ENCODE assay signal across 9 cellular contexts in the genomic region with DNA sequence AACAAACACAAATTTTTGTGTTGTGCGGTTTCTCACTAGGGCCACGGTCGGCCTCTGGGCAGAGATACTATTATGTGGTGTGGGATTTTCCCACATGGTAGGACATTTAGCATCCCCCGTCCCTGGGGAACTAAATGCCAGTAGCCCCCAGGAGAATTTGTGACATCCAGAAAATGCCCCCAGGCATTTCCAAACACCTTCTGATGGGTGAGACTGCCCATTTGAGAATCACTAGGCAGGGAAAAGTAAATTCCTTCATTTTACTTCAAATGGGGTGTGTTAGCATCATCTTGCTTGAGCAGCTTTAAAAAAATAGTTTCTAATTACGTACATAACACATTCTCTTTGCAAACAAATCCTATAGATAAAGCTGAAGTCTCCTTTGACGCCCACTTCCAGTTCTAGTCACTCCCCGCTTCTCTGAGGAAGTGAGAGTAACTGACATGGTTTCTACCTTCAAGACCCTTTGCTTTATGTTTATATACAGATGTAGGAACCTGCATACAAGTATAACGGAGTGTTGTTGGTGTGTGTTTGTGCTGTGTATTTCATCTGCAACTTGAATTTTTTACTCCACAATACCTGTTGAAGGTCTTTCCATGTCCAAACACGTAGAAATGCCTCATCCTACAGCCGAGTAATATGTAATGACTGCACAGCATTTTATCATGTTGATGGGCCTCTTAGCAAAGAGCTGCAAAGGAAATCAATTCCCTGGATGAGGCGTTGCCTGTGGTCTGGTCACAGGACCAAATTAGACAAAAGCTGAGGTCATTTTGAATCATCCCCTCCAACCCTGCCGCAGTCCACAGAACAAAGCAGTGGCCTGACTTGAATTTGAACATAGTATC. TPM values are rescaled to one million over a fixed set of nuclear protein-coding genes. Genes with fewer than 3 reads are reported as not detected.
A peak's percentile ranks its signal among the peaks of the same experiment; 100 is the strongest.
DNase-seq lines count a peak whose midpoint lies in the region; ATAC-seq and TF ChIP-seq lines count a peak whose summit lies in the region.
"Had no signal": no experiment of that assay in that cellular context is flagged by ENCODE, and none has a peak within 500 bp of the region (broad histone marks: within the 10 kb centered on the region; RNA-seq: fewer than 3 reads in every experiment).

No MANE protein-coding gene starts in this region.

- peak; percentile 92 for ATAC-seq in GM21447 (IDR thresholded peaks at IDR 0.05; ENCODE audit: unreplicated experiment)
- peak; percentile 91 for ATAC-seq in HG03571 (IDR thresholded peaks at IDR 0.05; ENCODE audit: unreplicated experiment)
- ATAC-seq: HCT116 had no signal

- in situ Hi-C loops in transverse colon (cut with MboI; ENCODE audit: low pct_ligation_motif_present in 1 of 4, low pct_unique_long_range_greater_than_20kb in 1 of 4, low sequenced_read_pairs in 3 of 4): no loop called here

- H3K36me3 ChIP-seq in transverse colon: no peaks in the 10 kb centered on the region

- no peak for TF ChIP-seq EP300 in transverse colon (IDR thresholded peaks at IDR 0.05; ENCODE audit: low read depth)

- WGBS in transverse colon (ENCODE audit: low coverage in 1 of 2), 2 donors: 68% methylated on average over 2 to 12 of the region's 12 CpGs

- no peak overlapping the region for H3K4me3 Mint-ChIP-seq in T-helper 2 cell treated with Interferon-gamma antibody and Interleukin-4, amounts not matched to agents 5 μg/mL and 100 μg/mL, for 36 hours

- peaks cover 4% of the 10 kb centered on the region for H3K27me3 Mint-ChIP-seq in T-helper 2 cell treated with Interferon-gamma antibody and Interleukin-4, amounts not matched to agents 5 μg/mL and 100 μg/mL, for 36 hours (ENCODE audit: low read depth)

- no peaks in the 10 kb centered on the region for H3K27me3 ChIP-seq in transverse colon

- intact Hi-C loops in transverse colon (cut with DNase I; ENCODE audit: low total_unique reads): no loop called here

- H3K9me3 ChIP-seq in transverse colon: no peaks in the 10 kb centered on the region

- H3K27ac ChIP-seq in transverse colon: no peak overlapping the region

- H3K4me3 ChIP-seq in transverse colon: no peak overlapping the region

- no peak for TF ChIP-seq CTCF in transverse colon (IDR thresholded peaks at IDR 0.05)

- no peak overlapping the region for H3K27ac Mint-ChIP-seq in T-helper 2 cell treated with Interferon-gamma antibody and Interleukin-4, amounts not matched to agents 5 μg/mL and 100 μg/mL, for 36 hours

- H3K9me3 Mint-ChIP-seq in T-helper 2 cell treated with Interferon-gamma antibody and Interleukin-4, amounts not matched to agents 5 μg/mL and 100 μg/mL, for 36 hours: no peaks in the 10 kb centered on the region

- H3K4me1 ChIP-seq in transverse colon: peaks cover 6 to 28% (median 15%) of the 10 kb centered on the region in 4 donors

- DNase-seq in Daoy (ENCODE audit: low read depth): peak; percentile 91
- DNase-seq in astrocyte of the hippocampus (ENCODE audit: low read depth, low spot score): peak; percentile 77
- peak; percentile 91 for DNase-seq in renal cortical epithelial cell (ENCODE audit: low read depth)
- DNase-seq in transverse colon: no peak
- DNase-seq in T-helper 2 cell treated with Interferon-gamma antibody and Interleukin-4, amounts not matched to agents 5 μg/mL and 100 μg/mL, for 36 hours (ENCODE audit: low spot score): no peak
- DNase-seq in cerebellum (ENCODE audit: low spot score): no peak

- no peaks in the 10 kb centered on the region for H3K4me1 Mint-ChIP-seq in T-helper 2 cell treated with Interferon-gamma antibody and Interleukin-4, amounts not matched to agents 5 μg/mL and 100 μg/mL, for 36 hours (ENCODE audit: low read depth)

- TF ChIP-seq POLR2A in transverse colon (IDR thresholded peaks at IDR 0.05): no peak

- no peaks in the 10 kb centered on the region for H3K36me3 Mint-ChIP-seq in T-helper 2 cell treated with Interferon-gamma antibody and Interleukin-4, amounts not matched to agents 5 μg/mL and 100 μg/mL, for 36 hours (ENCODE audit: low read depth)

RNA-seq across cellular contexts. Expression of gene ZBTB38, which starts 31.4 kb away (rescaled TPM):
- total RNA-seq in Daoy (2014; rRNA removed; shearing (Covaris generic)): 45.6 and 55.6 TPM in 2 replicates
- 213 and 340 TPM in 2 replicates for total RNA-seq in renal cortical epithelial cell
- total RNA-seq in transverse colon: 100 to 1,000 TPM in 3 of 4 donors, 10 to 100 TPM in 1; 71.8 to 182 (median 169) TPM
- 103 TPM for total RNA-seq in cerebellum

Comparison
In these comparisons a context has a peak if more than half of its experiments do, and no peak if none do; other contexts are left out.
1. DNase-seq: peak in Daoy (single experiment), astrocyte of the hippocampus (single experiment) and renal cortical epithelial cell (single experiment); none in transverse colon (single experiment), T-helper 2 cell treated with Interferon-gamma antibody and Interleukin-4, amounts not matched to agents 5 μg/mL and 100 μg/mL, for 36 hours (single experiment) and cerebellum (single experiment).